10 cellular contexts compared by ENCODE assay signal in genomic region chr10:29839826-29840515, GRCh38.
DNase-seq lines count a peak whose midpoint lies in the region; ATAC-seq, FAIRE-seq and TF ChIP-seq lines count a peak whose summit lies in the region.
"Had no signal": no experiment of that assay in that cellular context is flagged by ENCODE, and none has a peak within 500 bp of the region (broad histone marks: within the 10 kb centered on the region; RNA-seq: fewer than 3 reads in every experiment).

No MANE protein-coding gene starts in this region.

- intact Hi-C loops in left ventricle myocardium inferior (cut with micrococcal nuclease) (loop anchor here (10.0 kb wide), 1 partner anchor 95 kb away; no protein-coding TSS in a partner anchor), left cardiac atrium (cut with DNase I) (no loop called here), upper lobe of right lung (cut with DNase I) (no loop called here)

- no peak for DNase-seq in left ventricle myocardium inferior
- no peak for DNase-seq in left cardiac atrium
- DNase-seq in bronchial epithelial cell (ENCODE audit: low read depth) = peak; percentile 97
- DNase-seq in upper lobe of right lung = peak; percentile 78
- no peak for DNase-seq in GM10266 (ENCODE audit: extremely low spot score)
- no peak for DNase-seq in caudate nucleus (lab: John Stamatoyannopoulos, UW)
- DNase-seq in foreskin melanocyte = no peak
- DNase-seq: NCI-H524 had no signal

- H3K4me3 ChIP-seq in left ventricle myocardium inferior (no peak overlapping the region), bronchial epithelial cell (ENCODE audit: low read depth, low read length) (no peak overlapping the region), mucosa of rectum (ENCODE audit: low read length in 2 of 2) (no peak overlapping the region), upper lobe of right lung (no peak overlapping the region)
- H3K4me3 ChIP-seq: adrenal gland had no signal

- no peak overlapping the region for H3K9ac ChIP-seq in mucosa of rectum (ENCODE audit: low read depth in 1 of 2, low read length in 2 of 2)

- H3K27ac ChIP-seq in left ventricle myocardium inferior (replicated peaks) (peak overlapping the region; percentile 91), mucosa of rectum (ENCODE audit: low read depth in 2 of 2, low read length in 2 of 2) (peak overlapping the region; percentile 39 to 65), upper lobe of right lung (peak overlapping the region; percentile 31), caudate nucleus (ENCODE audit: low read depth, low read length) (no peak overlapping the region)
- H3K27ac ChIP-seq: adrenal gland had no signal

- peak; percentile 86 for FAIRE-seq in bronchial epithelial cell (lab: Jason Lieb, UNC)

- H3K27me3 ChIP-seq in left ventricle myocardium inferior (ENCODE audit: low read depth) = no peaks in the 10 kb centered on the region
- H3K27me3 ChIP-seq in bronchial epithelial cell (ENCODE audit: control insufficient read depth, insufficient read depth, low read length) = no peaks in the 10 kb centered on the region
- H3K27me3 ChIP-seq in mucosa of rectum (ENCODE audit: control insufficient read depth in 2 of 2, insufficient read depth in 2 of 2, low read length in 2 of 2) = no peaks in the 10 kb centered on the region
- no peaks in the 10 kb centered on the region for H3K27me3 ChIP-seq in upper lobe of right lung
- H3K27me3 ChIP-seq: adrenal gland had no signal

- TF ChIP-seq CTCF in left ventricle myocardium inferior (IDR thresholded peaks at IDR 0.05; ENCODE audit: borderline replicate concordance) (no peak), bronchial epithelial cell (IDR thresholded peaks at IDR 0.05; ENCODE audit: insufficient read depth, low read length, severe bottlenecking) (no peak), upper lobe of right lung (IDR thresholded peaks at IDR 0.05) (no peak), GM10266 (IDR thresholded peaks at IDR 0.05; ENCODE audit: control insufficient read depth, insufficient read depth, low read depth, missing control alignments) (no peak)

- H3K9me3 ChIP-seq in left ventricle myocardium inferior (replicated peaks) (peaks cover 4% of the 10 kb centered on the region), mucosa of rectum (ENCODE audit: control insufficient read depth in 2 of 2, low read length in 2 of 2) (no peaks in the 10 kb centered on the region), upper lobe of right lung (no peaks in the 10 kb centered on the region)
- H3K9me3 ChIP-seq: adrenal gland had no signal

- H3K36me3 ChIP-seq in left ventricle myocardium inferior (no peaks in the 10 kb centered on the region), bronchial epithelial cell (ENCODE audit: control insufficient read depth, insufficient read depth, low read length) (no peaks in the 10 kb centered on the region), mucosa of rectum (ENCODE audit: control insufficient read depth in 2 of 2, insufficient read depth in 2 of 2, low read length in 2 of 2) (no peaks in the 10 kb centered on the region), upper lobe of right lung (no peaks in the 10 kb centered on the region)
- H3K36me3 ChIP-seq: adrenal gland had no signal

- ATAC-seq in left cardiac atrium (no peak), upper lobe of right lung (peak; percentile 81)

- peaks cover 66% of the 10 kb centered on the region for H3K4me1 ChIP-seq in left ventricle myocardium inferior
- peaks cover 0 to 8% of the 10 kb centered on the region in 2 donors for H3K4me1 ChIP-seq in mucosa of rectum (ENCODE audit: control insufficient read depth in 2 of 2, insufficient read depth in 2 of 2, low read length in 2 of 2)
- H3K4me1 ChIP-seq in upper lobe of right lung = no peaks in the 10 kb centered on the region
- H3K4me1 ChIP-seq: adrenal gland had no signal

Comparison
In these comparisons a context has a peak if more than half of its experiments do, and no peak if none do; other contexts are left out.
1. DNase-seq: peak in bronchial epithelial cell (single experiment) and upper lobe of right lung (single experiment); none in left ventricle myocardium inferior (single experiment), left cardiac atrium (single experiment), GM10266 (single experiment), caudate nucleus (0 of 61) and foreskin melanocyte (single experiment).